In genomic region chr4:1244978-1245471, GRCh38 we compare ENCODE assay signal across 12 cellular contexts. TPM values are rescaled to one million over a fixed set of nuclear protein-coding genes. Genes with fewer than 3 reads are reported as not detected.
DNase-seq lines count a peak whose midpoint lies in the region; ATAC-seq and TF ChIP-seq lines count a peak whose summit lies in the region.
"Had no signal": no experiment of that assay in that cellular context is flagged by ENCODE, and none has a peak within 500 bp of the region (broad histone marks: within the 10 kb centered on the region; RNA-seq: fewer than 3 reads in every experiment).

No MANE protein-coding gene starts in this region.

- H3K27ac Mint-ChIP-seq in activated B cell treated with CpG ODN at 0.5 μM for 24 hours, result no peak overlapping the region
- H3K27ac Mint-ChIP-seq in progenitor cell of endocrine pancreas, result peak overlapping the region; percentile 79

- CTCF ChIA-PET in activated B cell treated with CpG ODN at 0.5 μM for 24 hours (lab: Charles Lee), result no interaction called here

- peaks cover 17% of the 10 kb centered on the region for H3K36me3 Mint-ChIP-seq in activated B cell treated with CpG ODN at 0.5 μM for 24 hours (ENCODE audit: low read depth)
- peaks cover 6% of the 10 kb centered on the region for H3K36me3 Mint-ChIP-seq in progenitor cell of endocrine pancreas (ENCODE audit: insufficient read depth)

- TF ChIP-seq CTCF in activated B cell treated with CpG ODN at 0.5 μM for 24 hours (IDR thresholded peaks at IDR 0.05) (no peak), gastroesophageal sphincter (IDR thresholded peaks at IDR 0.05) (no peak), progenitor cell of endocrine pancreas (IDR thresholded peaks at IDR 0.05; ENCODE audit: unreplicated experiment) (no peak)

- H3K4me1 Mint-ChIP-seq in activated B cell treated with CpG ODN at 0.5 μM for 24 hours, result peaks cover 52% of the 10 kb centered on the region
- peaks cover 29% of the 10 kb centered on the region for H3K4me1 Mint-ChIP-seq in progenitor cell of endocrine pancreas (ENCODE audit: low read depth)

- H3K4me3 ChIP-seq in gastroesophageal sphincter, result no peak overlapping the region

- intact Hi-C loops in activated B cell treated with CpG ODN at 0.5 μM for 24 hours (cut with micrococcal nuclease), result loop anchor here (5.0 kb wide), 1 partner anchor 42 kb away; the partner anchor contains the start of gene MAEA

- no peaks in the 10 kb centered on the region for H3K27me3 ChIP-seq in gastroesophageal sphincter

- WGBS in gastroesophageal sphincter (ENCODE audit: low coverage in 1 of 2), 2 donors, result no CpG with 5 or more reads among the region's 19 CpGs

- ATAC-seq in activated B cell treated with CpG ODN at 0.5 μM for 24 hours (ENCODE audit: low read depth), result no peak
- no peak for ATAC-seq in gastroesophageal sphincter
- ATAC-seq in GM18517 (IDR thresholded peaks at IDR 0.05; ENCODE audit: unreplicated experiment), result no peak
- no peak for ATAC-seq in GM18505 (IDR thresholded peaks at IDR 0.05; ENCODE audit: unreplicated experiment)

- no peak for TF ChIP-seq EP300 in gastroesophageal sphincter (IDR thresholded peaks at IDR 0.05)

- POLR2A ChIA-PET in activated B cell treated with CpG ODN at 0.5 μM for 24 hours (lab: Charles Lee), result interaction anchor here (1.0 to 6.3 kb wide), 2 partner anchors 74 to 102 kb away, joined by 4 to 82 read pairs; partner anchors contain the start of gene UVSSA

- H3K9me3 Mint-ChIP-seq in activated B cell treated with CpG ODN at 0.5 μM for 24 hours (no peaks in the 10 kb centered on the region), progenitor cell of endocrine pancreas (ENCODE audit: low read depth) (no peaks in the 10 kb centered on the region)

- in situ Hi-C loops in G401 (cut with HindIII; ENCODE audit: low sequenced_read_pairs), result loop anchor here (5.0 kb wide), 1 partner anchor 73 kb away; the partner anchor contains the start of gene SPON2

- no peaks in the 10 kb centered on the region for H3K9me3 ChIP-seq in gastroesophageal sphincter

- DNase-seq in G401 (ENCODE audit: low spot score) (peak; percentile 21), activated B cell treated with CpG ODN at 0.5 μM for 24 hours (peak; percentile 14), progenitor cell of endocrine pancreas (ENCODE audit: low spot score, unreplicated experiment) (peak; percentile 9), inferior parietal cortex (ENCODE audit: extremely low spot score) (no peak)
- DNase-seq: activated CD4-positive, alpha-beta T cell treated with anti-CD3 and anti-CD28 coated beads, Interleukin-2, amount 50 U/mL, for 48 hours; cerebellar nuclear complex; EL; NCI-H2029; SHP77 had no signal

- peaks cover 9 to 78% (median 46%) of the 10 kb centered on the region in 3 donors for H3K4me1 ChIP-seq in gastroesophageal sphincter

- H3K36me3 ChIP-seq in gastroesophageal sphincter, result peaks cover 0 to 16% of the 10 kb centered on the region in 2 donors

- H3K4me3 Mint-ChIP-seq in activated B cell treated with CpG ODN at 0.5 μM for 24 hours (peak overlapping the region; percentile 46), progenitor cell of endocrine pancreas (ENCODE audit: low read depth) (peak overlapping the region; percentile 55)

- H3K27me3 Mint-ChIP-seq in activated B cell treated with CpG ODN at 0.5 μM for 24 hours (no peaks in the 10 kb centered on the region), progenitor cell of endocrine pancreas (no peaks in the 10 kb centered on the region)

- peak overlapping the region in 3 of 4 donors; percentile 98 to 99 (median 98) for H3K27ac ChIP-seq in gastroesophageal sphincter

- TF ChIP-seq POLR2A in gastroesophageal sphincter (IDR thresholded peaks at IDR 0.05) (no peak), GM18505 (IDR thresholded peaks at IDR 0.05; ENCODE audit: borderline replicate concordance, extremely low read depth, insufficient read depth, insufficient read length) (no peak)

RNA-seq across cellular contexts. Expression of gene CTBP1, which starts 3.9 kb away (rescaled TPM):
- total RNA-seq in G401 (2014; rRNA removed; shearing (Covaris generic)), result 265 and 287 TPM in 2 replicates
- 162 and 175 TPM in 2 replicates for total RNA-seq in activated B cell treated with CpG ODN at 0.5 μM for 24 hours
- 100 to 1,000 TPM; 126 to 271 (median 164) TPM for total RNA-seq in gastroesophageal sphincter
- 199 and 204 TPM in 2 replicates for total RNA-seq in progenitor cell of endocrine pancreas

RNA-seq across cellular contexts. Expression of gene MAEA, which starts 44.7 kb away (rescaled TPM):
- 52.5 and 54.6 TPM in 2 replicates for total RNA-seq in G401 (2014; rRNA removed; shearing (Covaris generic))
- total RNA-seq in activated B cell treated with CpG ODN at 0.5 μM for 24 hours (67.3 and 73.7 TPM in 2 replicates), gastroesophageal sphincter (10 to 100 TPM; 47.2 to 62.1 (median 53.9) TPM), progenitor cell of endocrine pancreas (77.8 and 81.3 TPM in 2 replicates)
